ENCODE assay signal across 11 cellular contexts in the genomic region with DNA sequence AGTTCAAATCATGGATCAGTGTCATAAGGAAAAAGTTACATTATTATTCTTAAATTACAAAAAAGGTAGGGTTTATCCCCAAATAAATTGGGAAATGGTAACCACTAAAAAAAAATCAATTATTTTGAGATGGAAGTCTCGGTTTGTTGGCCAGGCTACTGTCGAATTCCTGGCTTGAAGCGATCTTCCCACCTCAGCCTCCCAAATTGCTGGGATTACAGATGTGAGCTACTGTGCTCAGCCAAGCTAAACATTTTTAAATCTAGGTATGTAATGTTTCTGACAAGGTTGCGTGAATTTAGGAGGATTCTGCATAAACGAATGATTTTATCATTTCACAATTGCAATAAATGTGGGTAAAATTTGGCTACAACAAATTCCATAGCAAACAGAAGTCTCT. TPM values are rescaled to one million over a fixed set of nuclear protein-coding genes. Genes with fewer than 3 reads are reported as not detected.
DNase-seq lines count a peak whose midpoint lies in the region; FAIRE-seq and TF ChIP-seq lines count a peak whose summit lies in the region.
"Had no signal": no experiment of that assay in that cellular context is flagged by ENCODE, and none has a peak within 500 bp of the region (broad histone marks: within the 10 kb centered on the region; RNA-seq: fewer than 3 reads in every experiment).

No MANE protein-coding gene starts in this region.

- peaks cover 16% of the 10 kb centered on the region for H3K27me3 Mint-ChIP-seq in brain

- H3K36me3 Mint-ChIP-seq in brain: peaks cover 26% of the 10 kb centered on the region

- TF ChIP-seq CTCF in BJ (IDR thresholded peaks at IDR 0.05; ENCODE audit: insufficient read depth, low read depth, low read length) (no peak), HEK293 (tag by site-specific recombination; IDR thresholded peaks at IDR 0.05) (no peak), brain (conservative IDR thresholded peaks at IDR 0.05) (no peak)

- H3K4me3 ChIP-seq in BJ (ENCODE audit: low read depth, low read length) (peak overlapping the region; percentile 92), HEK293 (ENCODE audit: low read depth, low read length) (peak overlapping the region; percentile 97), muscle layer of duodenum (ENCODE audit: low read depth in 1 of 2, low read length in 2 of 2) (peak overlapping the region; percentile 23 to 78)

- H3K36me3 ChIP-seq in BJ (ENCODE audit: control insufficient read depth, insufficient read depth, low read length): no peaks in the 10 kb centered on the region
- H3K36me3 ChIP-seq in HEK293 (ENCODE audit: control insufficient read depth in 2 of 2, insufficient read depth in 1 of 2, low read length in 2 of 2): peaks cover 2 to 5% of the 10 kb centered on the region in 2 experiments; a peak in 2 of 3 replicates
- peaks cover 0 to 7% of the 10 kb centered on the region in 2 donors for H3K36me3 ChIP-seq in muscle layer of duodenum (ENCODE audit: control insufficient read depth in 1 of 2, insufficient read depth in 2 of 2, low read length in 2 of 2)

- FAIRE-seq in RCC 7860 (lab: Jason Lieb, UNC): no peak
- FAIRE-seq: frontal cortex had no signal

- H3K4me1 ChIP-seq in HEK293 (ENCODE audit: control insufficient read depth, insufficient read depth, low read length): peaks cover 12% of the 10 kb centered on the region
- peaks cover 9 to 34% of the 10 kb centered on the region in 2 donors for H3K4me1 ChIP-seq in muscle layer of duodenum (ENCODE audit: control insufficient read depth in 1 of 2, insufficient read depth in 2 of 2, low read length in 2 of 2)

- CTCF ChIA-PET in BJ (lab: Yijun Ruan, JAX): no interaction called here
- CTCF ChIA-PET in HEK293 (lab: Yijun Ruan, JAX): no interaction called here

- H3K9me3 Mint-ChIP-seq in brain: no peaks in the 10 kb centered on the region

- POLR2A ChIA-PET in BJ (lab: Charles Lee) (no interaction called here), HEK293 (lab: Yijun Ruan, JAX) (no interaction called here)

- H3K4me1 Mint-ChIP-seq in brain: peaks cover 56% of the 10 kb centered on the region

- peak overlapping the region; percentile 97 to 99 (median 97) for H3K4me3 Mint-ChIP-seq in brain

- peak overlapping the region in 2 of 5 experiments; percentile 45 to 98 for H3K27ac Mint-ChIP-seq in brain

- no peaks in the 10 kb centered on the region for H3K9me3 ChIP-seq in HEK293 (ENCODE audit: control insufficient read depth, insufficient read depth, low read depth, low read length)
- H3K9me3 ChIP-seq in muscle layer of duodenum (ENCODE audit: control insufficient read depth in 1 of 2, low read length in 2 of 2): no peaks in the 10 kb centered on the region

- no peaks in the 10 kb centered on the region for H3K27me3 ChIP-seq in BJ (ENCODE audit: control insufficient read depth, insufficient read depth, low read length)
- H3K27me3 ChIP-seq in muscle layer of duodenum (ENCODE audit: low read depth, low read length): no peaks in the 10 kb centered on the region

- H3K27ac ChIP-seq in HEK293 (ENCODE audit: extremely low read depth, low read depth, low read length) (no peak overlapping the region), muscle layer of duodenum (ENCODE audit: low read length) (no peak overlapping the region)

- no peak for DNase-seq in BJ (ENCODE audit: low read depth)
- no peak for DNase-seq in RCC 7860 (ENCODE audit: low spot score)
- DNase-seq in Kasumi-1 (lab: John Stamatoyannopoulos, UW): no peak
- DNase-seq in stimulated activated CD4-positive, alpha-beta T cell treated with anti-CD3 and anti-CD28 coated beads, Interleukin-15, amount 100 ng/mL, for 24 hours: no peak
- no peak for DNase-seq in inferior parietal cortex (ENCODE audit: extremely low spot score)
- DNase-seq: activated CD4-positive, alpha-beta T cell treated with anti-CD3 and anti-CD28 coated beads, Interleukin-2, amount 50 U/mL, for 1 hour; NCI-H2081 had no signal

TF ChIP-seq in HEK293, 187 proteins besides CTCF, POLR2A, EP300 and RAD21 (continues in another document):
- TF ChIP-seq ZNF157 (tag by site-specific recombination; IDR thresholded peaks at IDR 0.05) (no peak), SCRT1 (tag by site-specific recombination; IDR thresholded peaks at IDR 0.05; ENCODE audit: borderline replicate concordance) (no peak), ZNF335 (tag by site-specific recombination; conservative IDR thresholded peaks at IDR 0.05) (no peak), IKZF3 (tag by site-specific recombination; IDR thresholded peaks at IDR 0.05) (peak; percentile 72), OSR2 (tag by site-specific recombination; IDR thresholded peaks at IDR 0.05) (peak; percentile 62; the same call in 1 of the 2 replicates), PBX3 (CRISPR knock-in tag; IDR thresholded peaks at IDR 0.05) (no peak), ZNF544 (tag by site-specific recombination; IDR thresholded peaks at IDR 0.05) (no peak), ZFP3 (tag by site-specific recombination; IDR thresholded peaks at IDR 0.05; ENCODE audit: low read depth) (no peak), GLI4 (tag by site-specific recombination; IDR thresholded peaks at IDR 0.05) (no peak), GLI2 (tag by site-specific recombination; IDR thresholded peaks at IDR 0.05; ENCODE audit: borderline replicate concordance, low read depth) (no peak)
- TF ChIP-seq, protein P1, sequence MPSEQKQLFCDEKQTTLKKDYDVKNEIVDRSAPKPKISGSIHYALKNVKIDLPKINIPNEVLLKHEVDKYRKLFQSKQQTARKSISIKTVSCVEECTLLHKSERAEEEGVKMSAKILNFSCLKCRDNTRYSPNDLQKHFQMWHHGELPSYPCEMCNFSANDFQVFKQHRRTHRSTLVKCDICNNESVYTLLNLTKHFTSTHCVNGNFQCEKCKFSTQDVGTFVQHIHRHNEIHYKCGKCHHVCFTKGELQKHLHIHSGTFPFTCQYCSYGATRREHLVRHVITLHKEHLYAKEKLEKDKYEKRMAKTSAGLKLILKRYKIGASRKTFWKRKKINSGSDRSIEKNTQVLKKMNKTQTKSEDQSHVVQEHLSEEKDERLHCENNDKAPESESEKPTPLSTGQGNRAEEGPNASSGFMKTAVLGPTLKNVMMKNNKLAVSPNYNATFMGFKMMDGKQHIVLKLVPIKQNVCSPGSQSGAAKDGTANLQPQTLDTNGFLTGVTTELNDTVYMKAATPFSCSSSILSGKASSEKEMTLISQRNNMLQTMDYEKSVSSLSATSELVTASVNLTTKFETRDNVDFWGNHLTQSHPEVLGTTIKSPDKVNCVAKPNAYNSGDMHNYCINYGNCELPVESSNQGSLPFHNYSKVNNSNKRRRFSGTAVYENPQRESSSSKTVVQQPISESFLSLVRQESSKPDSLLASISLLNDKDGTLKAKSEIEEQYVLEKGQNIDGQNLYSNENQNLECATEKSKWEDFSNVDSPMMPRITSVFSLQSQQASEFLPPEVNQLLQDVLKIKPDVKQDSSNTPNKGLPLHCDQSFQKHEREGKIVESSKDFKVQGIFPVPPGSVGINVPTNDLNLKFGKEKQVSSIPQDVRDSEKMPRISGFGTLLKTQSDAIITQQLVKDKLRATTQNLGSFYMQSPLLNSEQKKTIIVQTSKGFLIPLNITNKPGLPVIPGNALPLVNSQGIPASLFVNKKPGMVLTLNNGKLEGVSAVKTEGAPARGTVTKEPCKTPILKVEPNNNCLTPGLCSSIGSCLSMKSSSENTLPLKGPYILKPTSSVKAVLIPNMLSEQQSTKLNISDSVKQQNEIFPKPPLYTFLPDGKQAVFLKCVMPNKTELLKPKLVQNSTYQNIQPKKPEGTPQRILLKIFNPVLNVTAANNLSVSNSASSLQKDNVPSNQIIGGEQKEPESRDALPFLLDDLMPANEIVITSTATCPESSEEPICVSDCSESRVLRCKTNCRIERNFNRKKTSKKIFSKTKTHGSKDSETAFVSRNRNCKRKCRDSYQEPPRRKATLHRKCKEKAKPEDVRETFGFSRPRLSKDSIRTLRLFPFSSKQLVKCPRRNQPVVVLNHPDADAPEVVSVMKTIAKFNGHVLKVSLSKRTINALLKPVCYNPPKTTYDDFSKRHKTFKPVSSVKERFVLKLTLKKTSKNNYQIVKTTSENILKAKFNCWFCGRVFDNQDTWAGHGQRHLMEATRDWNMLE (tag by site-specific recombination; conservative IDR thresholded peaks at IDR 0.05; ENCODE audit: low read depth): no peak
- TF ChIP-seq, protein P2, sequence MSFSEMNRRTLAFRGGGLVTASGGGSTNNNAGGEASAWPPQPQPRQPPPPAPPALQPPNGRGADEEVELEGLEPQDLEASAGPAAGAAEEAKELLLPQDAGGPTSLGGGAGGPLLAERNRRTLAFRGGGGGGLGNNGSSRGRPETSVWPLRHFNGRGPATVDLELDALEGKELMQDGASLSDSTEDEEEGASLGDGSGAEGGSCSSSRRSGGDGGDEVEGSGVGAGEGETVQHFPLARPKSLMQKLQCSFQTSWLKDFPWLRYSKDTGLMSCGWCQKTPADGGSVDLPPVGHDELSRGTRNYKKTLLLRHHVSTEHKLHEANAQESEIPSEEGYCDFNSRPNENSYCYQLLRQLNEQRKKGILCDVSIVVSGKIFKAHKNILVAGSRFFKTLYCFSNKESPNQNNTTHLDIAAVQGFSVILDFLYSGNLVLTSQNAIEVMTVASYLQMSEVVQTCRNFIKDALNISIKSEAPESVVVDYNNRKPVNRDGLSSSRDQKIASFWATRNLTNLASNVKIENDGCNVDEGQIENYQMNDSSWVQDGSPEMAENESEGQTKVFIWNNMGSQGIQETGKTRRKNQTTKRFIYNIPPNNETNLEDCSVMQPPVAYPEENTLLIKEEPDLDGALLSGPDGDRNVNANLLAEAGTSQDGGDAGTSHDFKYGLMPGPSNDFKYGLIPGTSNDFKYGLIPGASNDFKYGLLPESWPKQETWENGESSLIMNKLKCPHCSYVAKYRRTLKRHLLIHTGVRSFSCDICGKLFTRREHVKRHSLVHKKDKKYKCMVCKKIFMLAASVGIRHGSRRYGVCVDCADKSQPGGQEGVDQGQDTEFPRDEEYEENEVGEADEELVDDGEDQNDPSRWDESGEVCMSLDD (tag by site-specific recombination; IDR thresholded peaks at IDR 0.05): no peak

RNA-seq across cellular contexts. Expression of gene NAA16, which starts 2.0 kb away (rescaled TPM):
- polyA plus RNA-seq in BJ (2011; rRNA removed) (4.8 and 9.1 TPM in 2 replicates), brain (ENCODE audit: insufficient read depth, low read depth, low replicate concordance) (2.8 TPM)
- polyA minus RNA-seq in BJ (2011; rRNA and poly(A)+ RNA removed): 4.0 and 5.2 TPM in 2 replicates

RNA-seq across cellular contexts. Expression of gene MTRF1, which starts 49.7 kb away (rescaled TPM):
- polyA plus RNA-seq in BJ (2011; rRNA removed) (5.2 and 8.7 TPM in 2 replicates), brain (ENCODE audit: insufficient read depth, low read depth, low replicate concordance) (2.2 TPM)
- polyA minus RNA-seq in BJ (2011; rRNA and poly(A)+ RNA removed): 5.6 and 5.9 TPM in 2 replicates
